Comparison of ENCODE assay signal across 28 cellular contexts in the genomic region with DNA sequence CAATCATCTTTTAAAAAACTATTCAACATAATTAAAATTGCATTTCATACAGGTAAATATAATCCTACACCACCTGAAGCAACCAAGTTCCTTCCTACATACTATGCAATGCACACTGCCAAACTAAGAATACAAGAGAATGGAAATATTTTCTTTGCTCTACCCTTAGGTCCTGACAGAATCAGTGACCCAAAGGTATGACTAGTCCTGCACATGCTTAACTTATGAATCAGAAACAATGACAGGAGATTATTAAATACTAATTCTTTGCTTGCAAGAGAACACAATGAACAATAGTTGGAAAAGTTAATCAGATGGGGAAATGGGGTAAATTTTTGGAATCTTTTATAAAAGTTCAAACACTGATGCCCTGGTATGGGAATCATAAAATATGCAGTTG.
DNase-seq lines count a peak whose midpoint lies in the region; ATAC-seq and TF ChIP-seq lines count a peak whose summit lies in the region.
"Had no signal": no experiment of that assay in that cellular context is flagged by ENCODE, and none has a peak within 500 bp of the region (broad histone marks: within the 10 kb centered on the region; RNA-seq: fewer than 3 reads in every experiment).

No MANE protein-coding gene starts in this region.

- CTCF ChIA-PET in RWPE1 (lab: Yijun Ruan, JAX): interaction anchor here (0.6 kb wide), 1 partner anchor 300 kb away, joined by 3 read pairs; no protein-coding TSS in a partner anchor
- CTCF ChIA-PET in activated CD8-positive, alpha-beta T cell treated with anti-CD3 and anti-CD28 coated beads for 36 hours (lab: Charles Lee): no interaction called here

- H3K27ac ChIP-seq in RWPE1: no peak overlapping the region
- H3K27ac ChIP-seq: adrenal gland, breast epithelium, heart right ventricle, lower lobe of right lung, upper lobe of right lung, VCaP had no signal

- H3K4me1 Mint-ChIP-seq in activated CD8-positive, alpha-beta T cell treated with anti-CD3 and anti-CD28 coated beads for 36 hours (ENCODE audit: low read depth): no peaks in the 10 kb centered on the region
- H3K4me1 Mint-ChIP-seq: activated CD4-positive, alpha-beta T cell treated with anti-CD3 and anti-CD28 coated beads for 36 hours; activated naive CD4-positive, alpha-beta T cell treated with anti-CD3 and anti-CD28 coated beads, Interleukin-2, amount 10 ng/mL, durations not matched to agents 7 days and 5 days; activated T-helper 17 cell treated with anti-CD3 and anti-CD28 coated beads, Interleukin-2, amount 50 U/mL, for 72 hours; CD4-positive, CD25-positive, alpha-beta regulatory T cell; natural killer cell had no signal

- no peak for ATAC-seq in activated CD8-positive, alpha-beta T cell treated with anti-CD3 and anti-CD28 coated beads for 36 hours
- ATAC-seq: activated CD4-positive, alpha-beta T cell treated with anti-CD3 and anti-CD28 coated beads for 36 hours; activated CD8-positive, alpha-beta T cell treated with anti-CD3 and anti-CD28 coated beads, Interleukin-2, amount 10 ng/mL, durations not matched to agents 7 days and 5 days; activated T-helper 17 cell treated with anti-CD3 and anti-CD28 coated beads, Interleukin-2, amount 50 U/mL, for 72 hours; heart right ventricle; lower lobe of right lung; mucosa of descending colon; natural killer cell; upper lobe of right lung had no signal

- in situ Hi-C loops in ACHN (cut with HindIII; ENCODE audit: low pct_ligation_motif_present, low pct_unique_long_range_greater_than_20kb, low sequenced_read_pairs): no loop called here

- POLR2A ChIA-PET in RWPE1 (lab: Yijun Ruan, JAX; ENCODE audit: low non-redundant PET): no interaction called here
- POLR2A ChIA-PET in activated CD8-positive, alpha-beta T cell treated with anti-CD3 and anti-CD28 coated beads for 36 hours (lab: Charles Lee): no interaction called here

- no peak overlapping the region for H3K27ac Mint-ChIP-seq in activated CD8-positive, alpha-beta T cell treated with anti-CD3 and anti-CD28 coated beads for 36 hours
- H3K27ac Mint-ChIP-seq: activated CD4-positive, alpha-beta T cell treated with anti-CD3 and anti-CD28 coated beads for 36 hours; activated CD8-positive, alpha-beta T cell treated with anti-CD3 and anti-CD28 coated beads, Interleukin-2, amount 10 ng/mL, durations not matched to agents 7 days and 5 days; activated naive CD4-positive, alpha-beta T cell treated with anti-CD3 and anti-CD28 coated beads, Interleukin-2, amount 10 ng/mL, durations not matched to agents 7 days and 5 days; activated T-helper 17 cell treated with anti-CD3 and anti-CD28 coated beads, Interleukin-2, amount 50 U/mL, for 72 hours; CD4-positive, CD25-positive, alpha-beta regulatory T cell; HFFc6; natural killer cell had no signal

- H3K9me3 Mint-ChIP-seq in activated CD8-positive, alpha-beta T cell treated with anti-CD3 and anti-CD28 coated beads for 36 hours: no peaks in the 10 kb centered on the region

- no peak overlapping the region for H3K4me3 ChIP-seq in epithelial cell of proximal tubule (ENCODE audit: low read depth, low read length)
- H3K4me3 ChIP-seq: adrenal gland, breast epithelium, heart right ventricle, lower lobe of right lung, mucosa of descending colon, upper lobe of right lung had no signal

- DNase-seq in ACHN (peak; percentile 38), RWPE1 (ENCODE audit: low spot score) (peak; percentile 3), epithelial cell of proximal tubule (ENCODE audit: low read depth) (peak; percentile 46), kidney glomerular epithelial cell (lab: John Stamatoyannopoulos, UW) (peak; percentile 43), SHP77 (lab: John Stamatoyannopoulos, UW) (no peak), NCI-H446 treated with DMSO at 0.1 percent for 48 hours (lab: John Stamatoyannopoulos, UW) (no peak)
- DNase-seq in stimulated activated naive CD4-positive, alpha-beta T cell (lab: John Stamatoyannopoulos, UW): no peak
- DNase-seq in activated CD8-positive, alpha-beta T cell treated with anti-CD3 and anti-CD28 coated beads for 36 hours: no peak
- DNase-seq: activated CD4-positive, alpha-beta T cell treated with anti-CD3 and anti-CD28 coated beads for 36 hours; activated CD8-positive, alpha-beta T cell treated with anti-CD3 and anti-CD28 coated beads, Interleukin-2, amount 10 ng/mL, durations not matched to agents 7 days and 5 days; activated naive CD4-positive, alpha-beta T cell treated with anti-CD3 and anti-CD28 coated beads, Interleukin-2, amount 10 ng/mL, durations not matched to agents 7 days and 5 days; adrenal gland; CD4-positive, CD25-positive, alpha-beta regulatory T cell; heart right ventricle; HFFc6; Karpas-422; lower lobe of right lung; mucosa of descending colon; natural killer cell; NCI-H1417 treated with DMSO at 0.1 percent for 48 hours; NCI-H2029 treated with DMSO at 0.1 percent for 48 hours; NCI-H2227 treated with DMSO at 0.1 percent for 48 hours; Right ventricle myocardium superior; stimulated activated naive CD4-positive, alpha-beta T cell treated with Interleukin-2 at 50 U/mL for 16 hours; upper lobe of right lung had no signal

- TF ChIP-seq CTCF in RWPE1 (conservative IDR thresholded peaks at IDR 0.05; ENCODE audit: low read depth) (no peak), epithelial cell of proximal tubule (conservative IDR thresholded peaks at IDR 0.05; ENCODE audit: low read depth, low read length) (no peak)
- no peak for TF ChIP-seq CTCF in activated CD8-positive, alpha-beta T cell treated with anti-CD3 and anti-CD28 coated beads for 36 hours (IDR thresholded peaks at IDR 0.05)

- no peak overlapping the region for H3K4me3 Mint-ChIP-seq in activated CD8-positive, alpha-beta T cell treated with anti-CD3 and anti-CD28 coated beads for 36 hours
- H3K4me3 Mint-ChIP-seq: activated CD4-positive, alpha-beta T cell treated with anti-CD3 and anti-CD28 coated beads for 36 hours; activated CD8-positive, alpha-beta T cell treated with anti-CD3 and anti-CD28 coated beads, Interleukin-2, amount 10 ng/mL, durations not matched to agents 7 days and 5 days; activated naive CD4-positive, alpha-beta T cell treated with anti-CD3 and anti-CD28 coated beads, Interleukin-2, amount 10 ng/mL, durations not matched to agents 7 days and 5 days; activated T-helper 17 cell treated with anti-CD3 and anti-CD28 coated beads, Interleukin-2, amount 50 U/mL, for 72 hours; CD4-positive, CD25-positive, alpha-beta regulatory T cell; HFFc6; natural killer cell had no signal

- H3K27me3 Mint-ChIP-seq in activated CD8-positive, alpha-beta T cell treated with anti-CD3 and anti-CD28 coated beads for 36 hours: no peaks in the 10 kb centered on the region
- H3K27me3 Mint-ChIP-seq: activated CD4-positive, alpha-beta T cell treated with anti-CD3 and anti-CD28 coated beads for 36 hours; activated naive CD4-positive, alpha-beta T cell treated with anti-CD3 and anti-CD28 coated beads, Interleukin-2, amount 10 ng/mL, durations not matched to agents 7 days and 5 days; activated T-helper 17 cell treated with anti-CD3 and anti-CD28 coated beads, Interleukin-2, amount 50 U/mL, for 72 hours; CD4-positive, CD25-positive, alpha-beta regulatory T cell had no signal

- H3K36me3 Mint-ChIP-seq in activated CD8-positive, alpha-beta T cell treated with anti-CD3 and anti-CD28 coated beads for 36 hours (ENCODE audit: low read depth): no peaks in the 10 kb centered on the region
- H3K36me3 Mint-ChIP-seq: activated naive CD4-positive, alpha-beta T cell treated with anti-CD3 and anti-CD28 coated beads, Interleukin-2, amount 10 ng/mL, durations not matched to agents 7 days and 5 days; CD4-positive, CD25-positive, alpha-beta regulatory T cell; natural killer cell had no signal

- intact Hi-C loops in activated CD8-positive, alpha-beta T cell treated with anti-CD3 and anti-CD28 coated beads for 36 hours (cut with micrococcal nuclease): no loop called here

Comparison
In these comparisons a context has a peak if more than half of its experiments do, and no peak if none do; other contexts are left out.
1. DNase-seq: peak in ACHN (single experiment), RWPE1 (single experiment), epithelial cell of proximal tubule (single experiment) and kidney glomerular epithelial cell (single experiment); none in SHP77 (0 of 2), stimulated activated naive CD4-positive, alpha-beta T cell (0 of 6), activated CD8-positive, alpha-beta T cell treated with anti-CD3 and anti-CD28 coated beads for 36 hours (single experiment) and NCI-H446 treated with DMSO at 0.1 percent for 48 hours (single experiment).